Comparison of ENCODE assay signal across 8 cellular contexts in genomic region chr5:1594336-1595106, GRCh38.
A peak's percentile ranks its signal among the peaks of the same experiment; 100 is the strongest.
DNase-seq lines count a peak whose midpoint lies in the region; ATAC-seq and TF ChIP-seq lines count a peak whose summit lies in the region.

No MANE protein-coding gene starts in this region.

- CTCF ChIA-PET in BJ (lab: Yijun Ruan, JAX) = interaction anchor here (0.6 to 1.6 kb wide), 6 partner anchors 9 to 665 kb away, joined by 3 to 7 read pairs (median 3); no protein-coding TSS in a partner anchor

- H3K36me3 ChIP-seq in BJ (ENCODE audit: control insufficient read depth, insufficient read depth, low read length) (no peaks in the 10 kb centered on the region), Peyer's patch (no peaks in the 10 kb centered on the region), uterus (no peaks in the 10 kb centered on the region)

- H3K4me3 ChIP-seq in BJ (ENCODE audit: low read depth, low read length) (peak overlapping the region; percentile 64), Peyer's patch (peak overlapping the region; percentile 66 to 79 (median 70)), uterus (peak overlapping the region; percentile 40 to 48)

- H3K36me3 Mint-ChIP-seq in activated naive CD4-positive, alpha-beta T cell treated with anti-CD3 and anti-CD28 coated beads, Interleukin-2, amount 50 U/mL, for 72 hours = no peaks in the 10 kb centered on the region

- POLR2A ChIA-PET in BJ (lab: Charles Lee) = no interaction called here

- peak overlapping the region; percentile 24 to 80 (median 46) for H3K27ac ChIP-seq in Peyer's patch
- H3K27ac ChIP-seq in uterus = peak overlapping the region; percentile 61 to 74

- peak overlapping the region in 1 of 2 donors; percentile 44 for H3K27ac Mint-ChIP-seq in activated naive CD4-positive, alpha-beta T cell treated with anti-CD3 and anti-CD28 coated beads, Interleukin-2, amount 50 U/mL, for 72 hours

- intact Hi-C loops in left ventricle myocardium superior (cut with micrococcal nuclease) (no loop called here), uterus (cut with DNase I; ENCODE audit: low total_unique reads) (no loop called here)

- H3K27me3 ChIP-seq in BJ (ENCODE audit: control insufficient read depth, insufficient read depth, low read length) (no peaks in the 10 kb centered on the region), Peyer's patch (no peaks in the 10 kb centered on the region), uterus (no peaks in the 10 kb centered on the region)

- TF ChIP-seq POLR2A in GM19193 (IDR thresholded peaks at IDR 0.05; ENCODE audit: extremely low read depth, insufficient read depth, insufficient read length) = peak; percentile 65
- no peak for TF ChIP-seq POLR2A in Peyer's patch (IDR thresholded peaks at IDR 0.05)
- no peak for TF ChIP-seq POLR2A in uterus (IDR thresholded peaks at IDR 0.05)

- no peak for DNase-seq in BJ (ENCODE audit: low read depth)
- peak; percentile 80 to 93 (median 88) for DNase-seq in Peyer's patch
- peak; percentile 68 to 79 for DNase-seq in activated naive CD4-positive, alpha-beta T cell treated with anti-CD3 and anti-CD28 coated beads, Interleukin-2, amount 50 U/mL, for 72 hours (ENCODE audit: low spot score in 2 of 2)
- peak; percentile 88 for DNase-seq in left ventricle myocardium superior
- DNase-seq in pulmonary artery endothelial cell (ENCODE audit: low read depth, low spot score) = peak; percentile 20
- peak; percentile 60 to 65 for DNase-seq in uterus

- H3K4me1 ChIP-seq in Peyer's patch (peaks cover 0 to 7% (median 3%) of the 10 kb centered on the region in 4 donors), uterus (no peaks in the 10 kb centered on the region)

- no peaks in the 10 kb centered on the region for H3K9me3 ChIP-seq in Peyer's patch
- H3K9me3 ChIP-seq in uterus = no peaks in the 10 kb centered on the region

- H3K9me3 Mint-ChIP-seq in activated naive CD4-positive, alpha-beta T cell treated with anti-CD3 and anti-CD28 coated beads, Interleukin-2, amount 50 U/mL, for 72 hours = no peaks in the 10 kb centered on the region

- ATAC-seq in HG03378 (IDR thresholded peaks at IDR 0.05; ENCODE audit: unreplicated experiment) (peak; percentile 80), left ventricle myocardium superior (peak; percentile 97)
- ATAC-seq in activated naive CD4-positive, alpha-beta T cell treated with anti-CD3 and anti-CD28 coated beads, Interleukin-2, amount 50 U/mL, for 72 hours = peak; percentile 80 to 90

- TF ChIP-seq CTCF in BJ (IDR thresholded peaks at IDR 0.05; ENCODE audit: insufficient read depth, low read depth, low read length) = peak; percentile 61
- TF ChIP-seq CTCF in Peyer's patch (IDR thresholded peaks at IDR 0.05) = peak; percentile 32 to 63 (median 46)
- peak; percentile 25 to 54 (median 40) for TF ChIP-seq CTCF in uterus (IDR thresholded peaks at IDR 0.05)
